In genomic region chr12:128766738-128767501, GRCh38 we compare ENCODE assay signal across 25 cellular contexts.
"Had no signal": no experiment of that assay in that cellular context is flagged by ENCODE, and none has a peak within 500 bp of the region (broad histone marks: within the 10 kb centered on the region; RNA-seq: fewer than 3 reads in every experiment).

No MANE protein-coding gene starts in this region.

- H3K36me3 ChIP-seq: brain microvascular endothelial cell, cardiac muscle cell, MG63 had no signal

- H3K27ac Mint-ChIP-seq: activated naive CD4-positive, alpha-beta T cell treated with anti-CD3 and anti-CD28 coated beads for 36 hours; activated naive CD8-positive, alpha-beta T cell; activated T-helper 17 cell treated with anti-CD3 and anti-CD28 coated beads, Interleukin-2, amount 50 U/mL, for 72 hours; T-helper 1 cell treated with Interleukin-12 subunit alpha and Interleukin-12 subunit beta and Interleukin-4 antibody, amounts not matched to agents 30 μg/mL and 1 μg/mL, for 36 hours had no signal

- H3K36me3 Mint-ChIP-seq: activated naive CD8-positive, alpha-beta T cell had no signal

- DNase-seq: activated CD4-positive, alpha-beta T cell treated with anti-CD3 and anti-CD28 coated beads for 48 hours; activated CD4-positive, alpha-beta T cell treated with anti-CD3 and anti-CD28 coated beads, Interleukin-2, amount 50 U/mL, for 4 hours; activated CD4-positive, CD25-positive, alpha-beta regulatory T cell treated with anti-CD3 and anti-CD28 coated beads, Interleukin-2, amount 50 U/mL, for 72 hours; activated CD8-positive, alpha-beta memory T cell treated with anti-CD3 and anti-CD28 coated beads for 24 hours; activated gamma-delta T cell; activated naive CD4-positive, alpha-beta T cell treated with anti-CD3 and anti-CD28 coated beads for 36 hours; activated T-cell treated with anti-CD3 and anti-CD28 coated beads, Interleukin-2, amount 50 U/mL, for 4 hours; brain microvascular endothelial cell; cerebellar nuclear complex; MG63; MV-4-11; NCI-H1105; NCI-H1436; NCI-H1694 treated with DMSO at 0.1 percent for 48 hours; NCI-H2029 treated with DMSO at 0.1 percent for 48 hours; NCI-H345; NCI-H510A; NCI-H526 treated with DMSO at 0.1 percent for 48 hours; NCI-H82; SHP77 had no signal

- H3K9me3 Mint-ChIP-seq: activated naive CD4-positive, alpha-beta T cell treated with anti-CD3 and anti-CD28 coated beads for 36 hours; activated T-cell treated with anti-CD3 and anti-CD28 coated beads, Interleukin-2, amount 50 U/mL, for 4 hours; activated T-helper 17 cell treated with anti-CD3 and anti-CD28 coated beads, Interleukin-2, amount 50 U/mL, for 72 hours; T-helper 1 cell treated with Interleukin-12 subunit alpha and Interleukin-12 subunit beta and Interleukin-4 antibody, amounts not matched to agents 30 μg/mL and 1 μg/mL, for 36 hours had no signal

- H3K9me3 ChIP-seq: MG63 had no signal

- H3K27ac ChIP-seq: brain microvascular endothelial cell, cardiac muscle cell, RWPE1 had no signal

- H3K4me3 ChIP-seq: cardiac muscle cell, MG63 had no signal

- H3K4me3 Mint-ChIP-seq: activated naive CD4-positive, alpha-beta T cell treated with anti-CD3 and anti-CD28 coated beads for 36 hours; activated naive CD8-positive, alpha-beta T cell; activated T-cell treated with anti-CD3 and anti-CD28 coated beads, Interleukin-2, amount 50 U/mL, for 4 hours; activated T-helper 17 cell treated with anti-CD3 and anti-CD28 coated beads, Interleukin-2, amount 50 U/mL, for 72 hours; T-helper 1 cell treated with Interleukin-12 subunit alpha and Interleukin-12 subunit beta and Interleukin-4 antibody, amounts not matched to agents 30 μg/mL and 1 μg/mL, for 36 hours had no signal

- ATAC-seq: activated T-cell treated with anti-CD3 and anti-CD28 coated beads, Interleukin-2, amount 50 U/mL, for 4 hours; activated T-helper 17 cell treated with anti-CD3 and anti-CD28 coated beads, Interleukin-2, amount 50 U/mL, for 72 hours had no signal

- H3K4me1 Mint-ChIP-seq: activated T-helper 17 cell treated with anti-CD3 and anti-CD28 coated beads, Interleukin-2, amount 50 U/mL, for 72 hours had no signal
